Comparison of ENCODE assay signal across 27 cellular contexts in the genomic region with DNA sequence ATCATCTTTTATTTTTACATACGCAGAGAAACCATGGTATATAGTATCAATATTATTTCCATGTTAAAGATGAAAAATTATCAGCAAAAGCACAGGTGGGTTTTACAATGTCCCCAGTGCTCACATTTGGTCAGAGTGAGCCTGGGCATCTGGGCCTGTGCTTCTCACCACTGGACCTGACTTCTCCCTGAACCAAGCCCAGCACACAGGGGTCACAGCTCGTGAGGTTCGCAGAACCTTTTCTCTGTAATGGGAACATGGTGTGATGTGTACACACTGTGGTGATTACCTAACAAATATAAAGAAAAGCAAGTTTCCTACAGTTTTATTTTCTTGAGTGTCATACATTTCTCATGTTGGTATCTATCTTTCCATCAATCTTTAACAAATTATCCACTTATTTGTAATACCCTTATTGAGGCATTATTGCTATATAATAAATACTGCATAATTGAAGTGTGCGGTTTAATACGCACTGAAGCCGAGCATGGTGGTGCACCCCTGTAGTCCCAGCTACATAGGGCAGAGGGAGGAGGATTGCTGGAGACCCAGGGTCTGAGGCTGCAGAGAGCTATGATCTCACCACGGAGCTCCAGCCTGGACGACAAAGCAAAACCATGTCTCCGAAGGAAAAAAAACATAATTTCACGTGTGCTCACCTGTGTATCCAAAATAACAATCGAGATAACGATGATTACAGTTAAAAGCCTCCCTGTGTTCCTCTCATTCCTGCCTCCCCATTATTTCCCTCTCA.
"Had no signal": no experiment of that assay in that cellular context is flagged by ENCODE, and none has a peak within 500 bp of the region (broad histone marks: within the 10 kb centered on the region; RNA-seq: fewer than 3 reads in every experiment).

No MANE protein-coding gene starts in this region.

- H3K27ac Mint-ChIP-seq: natural killer cell treated with Interleukin-12 subunit alpha and Interleukin-12 subunit beta and Interleukin-15 and Interleukin-18, amount 100 ng/mL, for 72 hours had no signal

- H3K4me3 Mint-ChIP-seq: natural killer cell treated with Interleukin-12 subunit alpha and Interleukin-12 subunit beta and Interleukin-15 and Interleukin-18, amount 100 ng/mL, for 72 hours; neural crest cell had no signal

- H3K4me1 Mint-ChIP-seq: neural crest cell had no signal

- H3K9me3 Mint-ChIP-seq: natural killer cell treated with Interleukin-12 subunit alpha and Interleukin-12 subunit beta and Interleukin-15 and Interleukin-18, amount 100 ng/mL, for 72 hours had no signal

- H3K4me3 ChIP-seq: coronary artery, esophagus squamous epithelium, heart right ventricle, left ventricle myocardium inferior, lower lobe of right lung, pancreas, right lobe of liver, stomach, thyroid gland, upper lobe of left lung had no signal

- H3K4me1 ChIP-seq: esophagus squamous epithelium, heart right ventricle, left ventricle myocardium inferior, lower lobe of right lung, pancreas, right lobe of liver, thyroid gland, upper lobe of left lung had no signal

- H3K36me3 Mint-ChIP-seq: natural killer cell treated with Interleukin-12 subunit alpha and Interleukin-12 subunit beta and Interleukin-15 and Interleukin-18, amount 100 ng/mL, for 72 hours had no signal

- ATAC-seq: heart right ventricle; left cardiac atrium; natural killer cell treated with Interleukin-12 subunit alpha and Interleukin-12 subunit beta and Interleukin-15 and Interleukin-18, amount 100 ng/mL, for 72 hours; pancreas; right lobe of liver had no signal

- H3K27me3 ChIP-seq: thyroid gland, upper lobe of left lung had no signal

- DNase-seq: dermis blood vessel endothelial cell; effector memory CD4-positive, alpha-beta T cell; esophagus squamous epithelium; foreskin melanocyte; glutamatergic neuron; heart right ventricle; hippocampal formation; left cardiac atrium; left ventricle myocardium inferior; lower lobe of right lung; pancreas; right lobe of liver; small intestine; stimulated activated CD4-positive, alpha-beta T cell treated with anti-CD3 and anti-CD28 coated beads, Interleukin-15, amount 100 ng/mL, for 24 hours; stimulated activated CD4-positive, alpha-beta T cell treated with anti-CD3 and anti-CD28 coated beads, Interleukin-4, amount 100 ng/mL, for 1 hour; stimulated activated CD8-positive, alpha-beta memory T cell treated with anti-CD3 and anti-CD28 coated beads, Interleukin-4, amount 100 ng/mL, for 48 hours; stimulated activated naive CD4-positive, alpha-beta T cell treated with Interleukin-2 at 50 U/mL for 16 hours; stomach; thyroid gland; upper lobe of left lung had no signal

- H3K36me3 ChIP-seq: esophagus squamous epithelium, heart right ventricle, left ventricle myocardium inferior, lower lobe of right lung, neutrophil, pancreas, right lobe of liver, stomach, thyroid gland, upper lobe of left lung had no signal

- H3K27ac ChIP-seq: coronary artery, esophagus squamous epithelium, heart right ventricle, left ventricle myocardium inferior, lower lobe of right lung, neutrophil, pancreas, right lobe of liver, stomach, thyroid gland, upper lobe of left lung had no signal

- FAIRE-seq: endothelial cell of umbilical vein, islet of Langerhans, pancreas, small intestine, urothelium cell line had no signal

- H3K9me3 ChIP-seq: esophagus squamous epithelium, heart right ventricle, left ventricle myocardium inferior, lower lobe of right lung, neutrophil, pancreas, right lobe of liver, stomach, thyroid gland, upper lobe of left lung had no signal
